Comparison of ENCODE assay signal across 9 cellular contexts in the genomic region with DNA sequence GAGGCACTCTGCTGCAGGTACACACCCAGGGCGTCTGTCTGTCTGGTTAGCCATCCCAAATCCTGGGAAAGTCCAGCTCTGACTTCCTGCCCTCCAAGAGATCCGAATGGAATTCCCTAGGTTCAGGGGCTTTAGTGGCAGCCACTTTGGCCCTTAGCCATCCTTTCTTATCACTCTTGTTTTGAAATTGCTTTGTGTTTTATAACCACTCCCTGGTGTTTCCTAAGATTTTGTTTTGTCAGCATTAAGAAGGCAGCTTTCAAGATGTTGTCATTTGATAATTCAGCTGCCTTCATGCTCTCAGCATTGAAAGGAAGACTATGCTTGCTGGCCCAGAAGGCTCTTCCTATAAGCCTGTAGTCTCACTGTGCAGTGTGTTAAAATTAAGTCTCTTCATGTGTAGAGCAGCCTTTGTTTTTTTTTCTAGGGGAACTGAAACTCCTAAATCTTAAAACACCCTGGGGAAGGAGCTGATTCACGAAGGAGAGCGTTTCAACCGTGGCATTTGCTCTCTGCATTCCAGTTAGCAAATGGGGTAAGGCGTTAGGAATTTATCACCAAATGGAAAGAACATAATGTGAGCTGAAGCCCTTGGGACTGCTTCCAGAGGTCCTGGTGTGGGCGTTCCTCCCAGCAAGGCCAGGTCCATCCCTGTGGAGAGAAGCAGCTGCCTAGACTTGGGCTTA. TPM values are rescaled to one million over a fixed set of nuclear protein-coding genes. Genes with fewer than 3 reads are reported as not detected.
DNase-seq lines count a peak whose midpoint lies in the region; ATAC-seq and FAIRE-seq lines count a peak whose summit lies in the region.
"Had no signal": no experiment of that assay in that cellular context is flagged by ENCODE, and none has a peak within 500 bp of the region (broad histone marks: within the 10 kb centered on the region; RNA-seq: fewer than 3 reads in every experiment).

No MANE protein-coding gene starts in this region.

- H3K27me3 Mint-ChIP-seq in CD4-positive, CD25-positive, alpha-beta regulatory T cell, result no peaks in the 10 kb centered on the region
- H3K27me3 Mint-ChIP-seq: brain had no signal

- no peak for ATAC-seq in CD4-positive, CD25-positive, alpha-beta regulatory T cell (ENCODE audit: low read depth in 2 of 2)
- ATAC-seq in HG03469 (IDR thresholded peaks at IDR 0.05; ENCODE audit: unreplicated experiment), result no peak

- no peaks in the 10 kb centered on the region for H3K27me3 ChIP-seq in CD4-positive, CD25-positive, alpha-beta regulatory T cell (ENCODE audit: control insufficient read depth, insufficient read depth, low read length)
- H3K27me3 ChIP-seq in muscle layer of duodenum (ENCODE audit: low read depth, low read length), result no peaks in the 10 kb centered on the region

- H3K27ac ChIP-seq in CD4-positive, CD25-positive, alpha-beta regulatory T cell (ENCODE audit: insufficient read depth, low read length, poor library complexity, severe bottlenecking), result no peak overlapping the region
- H3K27ac ChIP-seq in muscle layer of duodenum (ENCODE audit: low read length), result peak overlapping the region; percentile 92

- FAIRE-seq in endometrium (lab: Jason Lieb, UNC), result peak; percentile 95

- no peak overlapping the region for H3K4me3 ChIP-seq in CD4-positive, CD25-positive, alpha-beta regulatory T cell (ENCODE audit: low read depth, low read length)
- H3K4me3 ChIP-seq in muscle layer of duodenum (ENCODE audit: low read depth in 1 of 2, low read length in 2 of 2), result peak overlapping the region in 1 of 2 donors; percentile 11

- H3K36me3 Mint-ChIP-seq in CD4-positive, CD25-positive, alpha-beta regulatory T cell, result peaks cover 36% of the 10 kb centered on the region

- peak in 1 of 3 donors; percentile 48 for DNase-seq in CD4-positive, CD25-positive, alpha-beta regulatory T cell
- DNase-seq in MV-4-11 (lab: John Stamatoyannopoulos, UW) (peak; percentile 88), DMS53 (lab: John Stamatoyannopoulos, UW) (no peak), activated gamma-delta T cell treated with Interleukin-2 at 50 U/mL for 16 hours (no peak)
- DNase-seq in stimulated activated CD4-positive, alpha-beta T cell treated with anti-CD3 and anti-CD28 coated beads, Interleukin-4, amount 100 ng/mL, for 4 hours, result no peak

- peak overlapping the region in 2 of 3 donors; percentile 2 to 73 for H3K27ac Mint-ChIP-seq in CD4-positive, CD25-positive, alpha-beta regulatory T cell

- H3K4me1 ChIP-seq in CD4-positive, CD25-positive, alpha-beta regulatory T cell (ENCODE audit: control insufficient read depth, insufficient read depth, low read length, poor library complexity, severe bottlenecking), result no peaks in the 10 kb centered on the region
- H3K4me1 ChIP-seq in muscle layer of duodenum (ENCODE audit: control insufficient read depth in 1 of 2, insufficient read depth in 2 of 2, low read length in 2 of 2), result peaks cover 0 to 14% of the 10 kb centered on the region in 2 donors

- peaks cover 4 to 11% (median 6%) of the 10 kb centered on the region in 4 donors for H3K4me1 Mint-ChIP-seq in CD4-positive, CD25-positive, alpha-beta regulatory T cell

- H3K36me3 ChIP-seq in CD4-positive, CD25-positive, alpha-beta regulatory T cell (ENCODE audit: control insufficient read depth, insufficient read depth, low read length), result peaks cover 47% of the 10 kb centered on the region
- peaks cover 12 to 13% of the 10 kb centered on the region in 2 donors for H3K36me3 ChIP-seq in muscle layer of duodenum (ENCODE audit: control insufficient read depth in 1 of 2, insufficient read depth in 2 of 2, low read length in 2 of 2)

- no peaks in the 10 kb centered on the region for H3K9me3 ChIP-seq in CD4-positive, CD25-positive, alpha-beta regulatory T cell (ENCODE audit: control insufficient read depth in 2 of 2, low read length in 2 of 2)
- no peaks in the 10 kb centered on the region for H3K9me3 ChIP-seq in muscle layer of duodenum (ENCODE audit: control insufficient read depth in 1 of 2, low read length in 2 of 2)

- no peak overlapping the region for H3K4me3 Mint-ChIP-seq in CD4-positive, CD25-positive, alpha-beta regulatory T cell
- H3K4me3 Mint-ChIP-seq: brain had no signal

- H3K9me3 Mint-ChIP-seq in CD4-positive, CD25-positive, alpha-beta regulatory T cell, result no peaks in the 10 kb centered on the region

RNA-seq across cellular contexts. Expression of a gene that starts 14.2 kb away (rescaled TPM):
- total RNA-seq in CD4-positive, CD25-positive, alpha-beta regulatory T cell, result 0.99 TPM
- polyA plus RNA-seq in CD4-positive, CD25-positive, alpha-beta regulatory T cell, result under 1 TPM in 1 of 4 donors, not detected in 3; 0.29 TPM

RNA-seq across cellular contexts. Expression of a gene that starts 35.9 kb away (rescaled TPM):
- 32.8 TPM for total RNA-seq in CD4-positive, CD25-positive, alpha-beta regulatory T cell
- polyA plus RNA-seq in CD4-positive, CD25-positive, alpha-beta regulatory T cell, result 10 to 100 TPM; 42.5 to 51.7 (median 43.7) TPM

RNA-seq across cellular contexts. Expression of a gene that starts 35.9 kb away (rescaled TPM):
- total RNA-seq in CD4-positive, CD25-positive, alpha-beta regulatory T cell, result 55.8 TPM
- polyA plus RNA-seq in CD4-positive, CD25-positive, alpha-beta regulatory T cell, result 10 to 100 TPM; 36.8 to 45.3 (median 39.7) TPM
